ENCODE assay signal across 8 cellular contexts in genomic region chr3:129277829-129278271, GRCh38. TPM values are rescaled to one million over a fixed set of nuclear protein-coding genes. Genes with fewer than 3 reads are reported as not detected.
DNase-seq lines count a peak whose midpoint lies in the region; ATAC-seq and TF ChIP-seq lines count a peak whose summit lies in the region.

No MANE protein-coding gene starts in this region.

- ATAC-seq in natural killer cell treated with Interleukin-12 subunit alpha and Interleukin-12 subunit beta and Interleukin-15 and Interleukin-18, amount 100 ng/mL, for 72 hours: no peak
- ATAC-seq in GM18907 (IDR thresholded peaks at IDR 0.05; ENCODE audit: unreplicated experiment): no peak
- ATAC-seq in GM18505 (IDR thresholded peaks at IDR 0.05; ENCODE audit: unreplicated experiment): no peak

- DNase-seq in NT2/D1 (ENCODE audit: low read depth, low spot score) (no peak), ecto neural progenitor cell (ENCODE audit: low spot score) (peak; percentile 56), inferior parietal cortex (ENCODE audit: extremely low spot score) (no peak), NCI-H2029 (lab: John Stamatoyannopoulos, UW) (no peak)
- no peak for DNase-seq in natural killer cell treated with Interleukin-12 subunit alpha and Interleukin-12 subunit beta and Interleukin-15 and Interleukin-18, amount 100 ng/mL, for 72 hours (ENCODE audit: low spot score)

- H3K27ac Mint-ChIP-seq in natural killer cell treated with Interleukin-12 subunit alpha and Interleukin-12 subunit beta and Interleukin-15 and Interleukin-18, amount 100 ng/mL, for 72 hours: peak overlapping the region; percentile 88 to 92

- peaks cover 28 to 36% of the 10 kb centered on the region in 2 donors for H3K4me1 Mint-ChIP-seq in natural killer cell treated with Interleukin-12 subunit alpha and Interleukin-12 subunit beta and Interleukin-15 and Interleukin-18, amount 100 ng/mL, for 72 hours (ENCODE audit: low read depth in 2 of 2)

- H3K4me3 ChIP-seq in GM08714 (ENCODE audit: low read length) (peak overlapping the region; percentile 82; the same call in 1 of the 2 replicates), NT2/D1 (ENCODE audit: insufficient read length, low read depth) (peak overlapping the region; percentile 82)

- H3K27me3 Mint-ChIP-seq in natural killer cell treated with Interleukin-12 subunit alpha and Interleukin-12 subunit beta and Interleukin-15 and Interleukin-18, amount 100 ng/mL, for 72 hours: no peaks in the 10 kb centered on the region

- peak overlapping the region; percentile 89 for H3K4me3 Mint-ChIP-seq in natural killer cell treated with Interleukin-12 subunit alpha and Interleukin-12 subunit beta and Interleukin-15 and Interleukin-18, amount 100 ng/mL, for 72 hours

- H3K9me3 ChIP-seq in NT2/D1 (ENCODE audit: insufficient read depth, low read length): no peaks in the 10 kb centered on the region

- no peaks in the 10 kb centered on the region for H3K9me3 Mint-ChIP-seq in natural killer cell treated with Interleukin-12 subunit alpha and Interleukin-12 subunit beta and Interleukin-15 and Interleukin-18, amount 100 ng/mL, for 72 hours

- H3K4me1 ChIP-seq in NT2/D1 (ENCODE audit: insufficient read depth, insufficient read length): peaks cover 4% of the 10 kb centered on the region

- H3K27me3 ChIP-seq in NT2/D1 (ENCODE audit: insufficient read depth, insufficient read length): no peaks in the 10 kb centered on the region

- H3K9ac ChIP-seq in NT2/D1 (ENCODE audit: insufficient read length, low read depth): peak overlapping the region; percentile 79

- H3K36me3 ChIP-seq in NT2/D1 (ENCODE audit: insufficient read depth, insufficient read length, low read length): peaks cover 65% of the 10 kb centered on the region

- H3K36me3 Mint-ChIP-seq in natural killer cell treated with Interleukin-12 subunit alpha and Interleukin-12 subunit beta and Interleukin-15 and Interleukin-18, amount 100 ng/mL, for 72 hours: peaks cover 26% of the 10 kb centered on the region

- no peak for TF ChIP-seq POLR2A in GM18505 (IDR thresholded peaks at IDR 0.05; ENCODE audit: borderline replicate concordance, extremely low read depth, insufficient read depth, insufficient read length)

RNA-seq across cellular contexts. Expression of gene HMCES, which starts 0.8 kb away (rescaled TPM):
- 10 to 100 TPM; 49.2 to 52.5 TPM for total RNA-seq in natural killer cell treated with Interleukin-12 subunit alpha and Interleukin-12 subunit beta and Interleukin-15 and Interleukin-18, amount 100 ng/mL, for 72 hours

RNA-seq across cellular contexts. Expression of gene COPG1, which starts 28.4 kb away (rescaled TPM):
- 100 to 1,000 TPM; 203 to 236 TPM for total RNA-seq in natural killer cell treated with Interleukin-12 subunit alpha and Interleukin-12 subunit beta and Interleukin-15 and Interleukin-18, amount 100 ng/mL, for 72 hours
